In genomic region chr12:13000935-13001724, GRCh38 we compare ENCODE assay signal across 1 cellular context.
TF ChIP-seq lines count a peak whose summit lies in the region.

No MANE protein-coding gene starts in this region.

TF ChIP-seq in HepG2, 621 proteins besides CTCF, POLR2A, EP300 and RAD21:
- TF ChIP-seq, protein P1, sequence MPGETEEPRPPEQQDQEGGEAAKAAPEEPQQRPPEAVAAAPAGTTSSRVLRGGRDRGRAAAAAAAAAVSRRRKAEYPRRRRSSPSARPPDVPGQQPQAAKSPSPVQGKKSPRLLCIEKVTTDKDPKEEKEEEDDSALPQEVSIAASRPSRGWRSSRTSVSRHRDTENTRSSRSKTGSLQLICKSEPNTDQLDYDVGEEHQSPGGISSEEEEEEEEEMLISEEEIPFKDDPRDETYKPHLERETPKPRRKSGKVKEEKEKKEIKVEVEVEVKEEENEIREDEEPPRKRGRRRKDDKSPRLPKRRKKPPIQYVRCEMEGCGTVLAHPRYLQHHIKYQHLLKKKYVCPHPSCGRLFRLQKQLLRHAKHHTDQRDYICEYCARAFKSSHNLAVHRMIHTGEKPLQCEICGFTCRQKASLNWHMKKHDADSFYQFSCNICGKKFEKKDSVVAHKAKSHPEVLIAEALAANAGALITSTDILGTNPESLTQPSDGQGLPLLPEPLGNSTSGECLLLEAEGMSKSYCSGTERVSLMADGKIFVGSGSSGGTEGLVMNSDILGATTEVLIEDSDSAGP (CRISPR knock-in tag; IDR thresholded peaks at IDR 0.05; ENCODE audit: borderline replicate concordance): peak; percentile 19; the same call in 1 of the 2 replicates
- TF ChIP-seq ZBTB14 (CRISPR knock-in tag; IDR thresholded peaks at IDR 0.05): no peak
- TF ChIP-seq, protein P2, sequence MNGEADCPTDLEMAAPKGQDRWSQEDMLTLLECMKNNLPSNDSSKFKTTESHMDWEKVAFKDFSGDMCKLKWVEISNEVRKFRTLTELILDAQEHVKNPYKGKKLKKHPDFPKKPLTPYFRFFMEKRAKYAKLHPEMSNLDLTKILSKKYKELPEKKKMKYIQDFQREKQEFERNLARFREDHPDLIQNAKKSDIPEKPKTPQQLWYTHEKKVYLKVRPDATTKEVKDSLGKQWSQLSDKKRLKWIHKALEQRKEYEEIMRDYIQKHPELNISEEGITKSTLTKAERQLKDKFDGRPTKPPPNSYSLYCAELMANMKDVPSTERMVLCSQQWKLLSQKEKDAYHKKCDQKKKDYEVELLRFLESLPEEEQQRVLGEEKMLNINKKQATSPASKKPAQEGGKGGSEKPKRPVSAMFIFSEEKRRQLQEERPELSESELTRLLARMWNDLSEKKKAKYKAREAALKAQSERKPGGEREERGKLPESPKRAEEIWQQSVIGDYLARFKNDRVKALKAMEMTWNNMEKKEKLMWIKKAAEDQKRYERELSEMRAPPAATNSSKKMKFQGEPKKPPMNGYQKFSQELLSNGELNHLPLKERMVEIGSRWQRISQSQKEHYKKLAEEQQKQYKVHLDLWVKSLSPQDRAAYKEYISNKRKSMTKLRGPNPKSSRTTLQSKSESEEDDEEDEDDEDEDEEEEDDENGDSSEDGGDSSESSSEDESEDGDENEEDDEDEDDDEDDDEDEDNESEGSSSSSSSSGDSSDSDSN (CRISPR knock-in tag; IDR thresholded peaks at IDR 0.05): peak; percentile 82; the same call in 1 of the 2 replicates
- TF ChIP-seq PATZ1 (CRISPR knock-in tag; IDR thresholded peaks at IDR 0.05): peak; percentile 30; the same call in 1 of the 2 replicates
- TF ChIP-seq ZNF891 (CRISPR knock-in tag; IDR thresholded peaks at IDR 0.05): 0 out of 2 replicates have a peak, but pooled peaks have one; percentile 36
- no peak for TF ChIP-seq GRHL1 (CRISPR knock-in tag; conservative IDR thresholded peaks at IDR 0.05)
- TF ChIP-seq REL (CRISPR knock-in tag; conservative IDR thresholded peaks at IDR 0.05): no peak
- TF ChIP-seq KLF6 (CRISPR knock-in tag; IDR thresholded peaks at IDR 0.05): no peak
- TF ChIP-seq KDM2A (CRISPR knock-in tag; IDR thresholded peaks at IDR 0.05; ENCODE audit: borderline replicate concordance, low read depth): 0 out of 2 replicates have a peak, but pooled peaks have one; percentile 30
- no peak for TF ChIP-seq DZIP1 (CRISPR knock-in tag; IDR thresholded peaks at IDR 0.05)
- TF ChIP-seq ZNF772 (CRISPR knock-in tag; IDR thresholded peaks at IDR 0.05): no peak
- 0 out of 2 replicates have a peak, but pooled peaks have one; percentile 15 for TF ChIP-seq RBFOX2 (IDR thresholded peaks at IDR 0.05; ENCODE audit: low read depth, low read length)
- TF ChIP-seq NFE2 (CRISPR knock-in tag; IDR thresholded peaks at IDR 0.05): no peak
- TF ChIP-seq, protein P3, sequence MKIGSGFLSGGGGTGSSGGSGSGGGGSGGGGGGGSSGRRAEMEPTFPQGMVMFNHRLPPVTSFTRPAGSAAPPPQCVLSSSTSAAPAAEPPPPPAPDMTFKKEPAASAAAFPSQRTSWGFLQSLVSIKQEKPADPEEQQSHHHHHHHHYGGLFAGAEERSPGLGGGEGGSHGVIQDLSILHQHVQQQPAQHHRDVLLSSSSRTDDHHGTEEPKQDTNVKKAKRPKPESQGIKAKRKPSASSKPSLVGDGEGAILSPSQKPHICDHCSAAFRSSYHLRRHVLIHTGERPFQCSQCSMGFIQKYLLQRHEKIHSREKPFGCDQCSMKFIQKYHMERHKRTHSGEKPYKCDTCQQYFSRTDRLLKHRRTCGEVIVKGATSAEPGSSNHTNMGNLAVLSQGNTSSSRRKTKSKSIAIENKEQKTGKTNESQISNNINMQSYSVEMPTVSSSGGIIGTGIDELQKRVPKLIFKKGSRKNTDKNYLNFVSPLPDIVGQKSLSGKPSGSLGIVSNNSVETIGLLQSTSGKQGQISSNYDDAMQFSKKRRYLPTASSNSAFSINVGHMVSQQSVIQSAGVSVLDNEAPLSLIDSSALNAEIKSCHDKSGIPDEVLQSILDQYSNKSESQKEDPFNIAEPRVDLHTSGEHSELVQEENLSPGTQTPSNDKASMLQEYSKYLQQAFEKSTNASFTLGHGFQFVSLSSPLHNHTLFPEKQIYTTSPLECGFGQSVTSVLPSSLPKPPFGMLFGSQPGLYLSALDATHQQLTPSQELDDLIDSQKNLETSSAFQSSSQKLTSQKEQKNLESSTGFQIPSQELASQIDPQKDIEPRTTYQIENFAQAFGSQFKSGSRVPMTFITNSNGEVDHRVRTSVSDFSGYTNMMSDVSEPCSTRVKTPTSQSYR (CRISPR knock-in tag; IDR thresholded peaks at IDR 0.05; ENCODE audit: borderline replicate concordance): peak; percentile 55; the same call in 1 of the 2 replicates
- peak; percentile 53 for TF ChIP-seq ZFY (CRISPR knock-in tag; IDR thresholded peaks at IDR 0.05)
- TF ChIP-seq ATAD3A (CRISPR knock-in tag; IDR thresholded peaks at IDR 0.05): no peak
- peak; percentile 13 for TF ChIP-seq HNRNPLL (IDR thresholded peaks at IDR 0.05; ENCODE audit: low read depth, low read length, poor library complexity, severe bottlenecking)
- TF ChIP-seq ZNF614 (CRISPR knock-in tag; IDR thresholded peaks at IDR 0.05; ENCODE audit: borderline replicate concordance): no peak
- TF ChIP-seq ASH2L (IDR thresholded peaks at IDR 0.05; ENCODE audit: insufficient read length, low read depth, low read length): peak; percentile 46
- peak; percentile 28; the same call in 1 of the 2 replicates for TF ChIP-seq ZFP82 (CRISPR knock-in tag; IDR thresholded peaks at IDR 0.05; ENCODE audit: borderline replicate concordance)
- peak; percentile 47; the same call in 1 of the 2 replicates for TF ChIP-seq ZFX (CRISPR knock-in tag; IDR thresholded peaks at IDR 0.05; ENCODE audit: low read depth)
- peak; percentile 41; the same call in 1 of the 2 replicates for TF ChIP-seq ZNF768 (CRISPR knock-in tag; IDR thresholded peaks at IDR 0.05)
- 0 out of 2 replicates have a peak, but pooled peaks have one; percentile 13 for TF ChIP-seq YEATS4 (CRISPR knock-in tag; IDR thresholded peaks at IDR 0.05; ENCODE audit: borderline replicate concordance)
- peak; percentile 36; the same call in 1 of the 2 replicates for TF ChIP-seq GABPB1 (CRISPR knock-in tag; IDR thresholded peaks at IDR 0.05)
- TF ChIP-seq ZNF777 (CRISPR knock-in tag; IDR thresholded peaks at IDR 0.05): peak; percentile 95
- 0 out of 2 replicates have a peak, but pooled peaks have one; percentile 5 for TF ChIP-seq BRF2 (CRISPR knock-in tag; IDR thresholded peaks at IDR 0.05)
- TF ChIP-seq, protein P4, sequence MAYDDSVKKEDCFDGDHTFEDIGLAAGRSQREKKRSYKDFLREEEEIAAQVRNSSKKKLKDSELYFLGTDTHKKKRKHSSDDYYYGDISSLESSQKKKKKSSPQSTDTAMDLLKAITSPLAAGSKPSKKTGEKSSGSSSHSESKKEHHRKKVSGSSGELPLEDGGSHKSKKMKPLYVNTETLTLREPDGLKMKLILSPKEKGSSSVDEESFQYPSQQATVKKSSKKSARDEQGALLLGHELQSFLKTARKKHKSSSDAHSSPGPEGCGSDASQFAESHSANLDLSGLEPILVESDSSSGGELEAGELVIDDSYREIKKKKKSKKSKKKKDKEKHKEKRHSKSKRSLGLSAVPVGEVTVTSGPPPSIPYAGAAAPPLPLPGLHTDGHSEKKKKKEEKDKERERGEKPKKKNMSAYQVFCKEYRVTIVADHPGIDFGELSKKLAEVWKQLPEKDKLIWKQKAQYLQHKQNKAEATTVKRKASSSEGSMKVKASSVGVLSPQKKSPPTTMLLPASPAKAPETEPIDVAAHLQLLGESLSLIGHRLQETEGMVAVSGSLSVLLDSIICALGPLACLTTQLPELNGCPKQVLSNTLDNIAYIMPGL (CRISPR knock-in tag; IDR thresholded peaks at IDR 0.05; ENCODE audit: borderline replicate concordance in 1 of 2, low read depth in 1 of 2): 0 out of 4 replicates have a peak, but pooled peaks of 1 of the 2 experiments have one; percentile 50
- TF ChIP-seq PHF8 (CRISPR knock-in tag; IDR thresholded peaks at IDR 0.05): peak; percentile 58; the same call in 1 of the 2 replicates
